17 cellular contexts compared by ENCODE assay signal in the genomic region with DNA sequence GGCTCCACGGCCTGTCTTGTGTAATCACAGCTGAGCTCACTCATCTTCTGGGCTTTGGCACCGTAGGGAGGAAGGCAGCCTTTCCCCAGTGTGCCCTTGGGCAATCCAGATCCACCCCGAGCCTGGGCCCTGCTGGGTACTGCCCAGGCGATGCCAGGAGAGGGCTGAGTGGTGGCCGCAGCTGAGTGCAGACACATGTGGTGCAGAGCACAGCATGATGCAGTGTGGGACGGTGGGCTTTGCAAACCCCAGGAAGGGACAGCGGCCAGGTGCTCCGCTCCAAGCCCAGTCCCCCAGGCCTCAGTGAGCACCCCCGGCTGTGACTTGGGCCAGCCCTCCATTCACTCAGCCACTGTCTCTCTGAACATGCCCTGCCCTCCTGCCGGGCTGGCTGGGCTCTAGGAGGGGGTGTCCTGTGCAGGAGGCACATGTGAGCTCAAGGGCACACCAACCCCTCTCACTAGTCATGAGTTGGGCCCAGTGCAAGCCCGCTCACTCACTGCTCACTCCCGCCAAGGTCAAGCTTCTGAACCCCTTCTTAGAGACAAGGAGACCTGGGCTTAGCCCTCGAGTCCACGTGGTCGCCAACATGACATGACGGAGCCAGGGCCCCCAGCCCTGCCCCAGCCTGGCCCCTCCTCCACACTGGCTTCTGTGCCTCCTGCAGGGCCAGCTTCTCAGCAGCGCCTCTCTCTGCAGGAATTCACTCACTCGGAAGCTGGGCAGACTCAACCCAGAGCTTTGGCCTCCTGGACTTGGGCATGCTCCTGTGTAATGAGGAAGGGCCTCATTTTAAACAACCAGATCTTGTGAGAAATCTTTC.
DNase-seq lines count a peak whose midpoint lies in the region; ATAC-seq and TF ChIP-seq lines count a peak whose summit lies in the region.
"Had no signal": no experiment of that assay in that cellular context is flagged by ENCODE, and none has a peak within 500 bp of the region (broad histone marks: within the 10 kb centered on the region; RNA-seq: fewer than 3 reads in every experiment).

No MANE protein-coding gene starts in this region.

- 69 to 77% (median 70%) methylated on average over 17 to 18 of the region's 18 CpGs for WGBS in psoas muscle, 3 donors

- intact Hi-C loops in psoas muscle (cut with DNase I), result no loop called here

- no peaks in the 10 kb centered on the region for H3K9me3 ChIP-seq in psoas muscle

- POLR2A ChIA-PET in HEK293T (lab: Yijun Ruan, JAX), result interaction anchor here (1.0 to 2.3 kb wide), 4 partner anchors 8 to 76 kb away, joined by 3 to 9 read pairs (median 4); no protein-coding TSS in a partner anchor

- H3K27ac ChIP-seq in psoas muscle, result no peak overlapping the region
- H3K27ac ChIP-seq: brain microvascular endothelial cell, epithelial cell of prostate had no signal

- H3K27me3 ChIP-seq in psoas muscle (ENCODE audit: insufficient read depth in 3 of 3, low read length in 2 of 3), result peaks cover 0 to 5% (median 0%) of the 10 kb centered on the region in 3 donors
- H3K27me3 ChIP-seq: brain microvascular endothelial cell had no signal

- no peak for TF ChIP-seq CTCF in psoas muscle (IDR thresholded peaks at IDR 0.05)

- H3K4me1 ChIP-seq in psoas muscle, result no peaks in the 10 kb centered on the region

- ATAC-seq in psoas muscle (peak in 3 of 4 donors; percentile 34 to 68 (median 65)), HG03342 (IDR thresholded peaks at IDR 0.05; ENCODE audit: unreplicated experiment) (no peak)
- ATAC-seq: naive thymus-derived CD8-positive, alpha-beta T cell; Panc1 had no signal

- DNase-seq in activated effector memory CD4-positive, alpha-beta T cell treated with anti-CD3 and anti-CD28 coated beads, Interleukin-2, amount 50 U/mL, for 16 hours, result peak; percentile 61
- no peak for DNase-seq in activated effector memory CD4-positive, alpha-beta T cell treated with Interleukin-2 at 50 U/mL for 16 hours
- DNase-seq in HEK293T (ENCODE audit: extremely low spot score) (no peak), fibroblast of gingiva (ENCODE audit: low read depth) (peak; percentile 78), psoas muscle (no peak), COLO829 (ENCODE audit: low spot score) (no peak)
- no peak for DNase-seq in stimulated activated CD4-positive, alpha-beta T cell treated with anti-CD3 and anti-CD28 coated beads, Interleukin-4, amount 100 ng/mL, for 4 hours
- DNase-seq: activated CD4-positive, alpha-beta T cell treated with anti-CD3 and anti-CD28 coated beads, Interleukin-2, amount 10 ng/mL, durations not matched to agents 7 days and 5 days; activated naive CD4-positive, alpha-beta T cell treated with anti-CD3 and anti-CD28 coated beads, Interleukin-2, amount 50 U/mL, for 16 hours; brain microvascular endothelial cell; CD8-positive, alpha-beta memory T cell; naive thymus-derived CD8-positive, alpha-beta T cell; NCI-H2029; NCI-H774 had no signal

- CTCF ChIA-PET in HEK293T (lab: Yijun Ruan, JAX), result no interaction called here

- no peak overlapping the region for H3K4me3 ChIP-seq in psoas muscle

- H3K36me3 ChIP-seq in psoas muscle (ENCODE audit: insufficient read depth in 1 of 2, low read depth in 1 of 2), result no peaks in the 10 kb centered on the region
- H3K36me3 ChIP-seq: brain microvascular endothelial cell had no signal

TF ChIP-seq in HEK293T, 16 proteins besides CTCF, POLR2A, EP300 and RAD21:
- TF ChIP-seq NFRKB (IDR thresholded peaks at IDR 0.05), result no peak
- peak; percentile 20; the same call in 1 of the 2 replicates for TF ChIP-seq L3MBTL2 (conservative IDR thresholded peaks at IDR 0.05)

Comparison
In these comparisons a context has a peak if more than half of its experiments do, and no peak if none do; other contexts are left out.
1. DNase-seq: peak in activated effector memory CD4-positive, alpha-beta T cell treated with anti-CD3 and anti-CD28 coated beads, Interleukin-2, amount 50 U/mL, for 16 hours (single experiment) and fibroblast of gingiva (single experiment); none in activated effector memory CD4-positive, alpha-beta T cell treated with Interleukin-2 at 50 U/mL for 16 hours (single experiment), HEK293T (single experiment), psoas muscle (0 of 2), COLO829 (single experiment) and stimulated activated CD4-positive, alpha-beta T cell treated with anti-CD3 and anti-CD28 coated beads, Interleukin-4, amount 100 ng/mL, for 4 hours (0 of 2).